ENCODE assay signal across 12 cellular contexts in the genomic region with DNA sequence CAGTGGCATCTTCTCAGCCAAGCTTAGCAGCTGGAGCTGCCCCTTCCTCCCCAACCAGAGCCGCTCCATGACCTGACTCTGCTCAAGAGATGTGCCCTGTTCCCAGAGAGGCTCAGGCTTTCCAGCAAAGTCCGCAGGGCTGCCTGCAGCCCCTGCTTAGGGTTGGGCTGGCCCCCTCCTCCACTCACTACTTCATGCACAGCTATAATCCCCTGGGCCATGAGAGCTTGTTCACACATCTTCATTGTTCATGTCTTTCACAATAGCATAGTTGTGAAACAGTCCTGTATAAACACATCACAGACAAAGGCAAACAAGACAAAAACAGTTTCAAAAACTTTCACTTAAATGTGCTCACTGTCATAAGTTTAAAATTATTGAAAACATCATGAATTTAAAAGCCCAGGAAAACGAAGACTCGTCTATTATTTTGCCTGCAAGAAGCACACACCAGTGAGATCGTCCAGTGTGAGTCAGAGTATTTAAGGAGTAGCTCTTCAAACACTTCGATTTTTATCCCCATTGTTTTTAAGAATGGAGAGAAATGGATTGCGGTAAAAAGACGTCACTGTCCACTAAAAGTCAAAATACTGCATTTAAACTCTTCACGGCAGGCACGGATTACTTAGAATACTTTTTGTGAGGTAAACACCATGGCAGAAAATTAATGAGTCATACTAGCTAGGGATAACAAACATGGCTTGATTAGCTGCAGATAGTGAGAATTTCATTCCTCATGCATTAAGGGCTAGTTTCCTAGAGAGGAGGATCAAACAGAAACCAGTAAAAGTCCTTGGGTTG. TPM values are rescaled to one million over a fixed set of nuclear protein-coding genes. Genes with fewer than 3 reads are reported as not detected.
DNase-seq lines count a peak whose midpoint lies in the region; ATAC-seq and TF ChIP-seq lines count a peak whose summit lies in the region.
"Had no signal": no experiment of that assay in that cellular context is flagged by ENCODE, and none has a peak within 500 bp of the region (broad histone marks: within the 10 kb centered on the region; RNA-seq: fewer than 3 reads in every experiment).

No MANE protein-coding gene starts in this region.

- H3K36me3 ChIP-seq in lower lobe of right lung (no peaks in the 10 kb centered on the region), uterus (no peaks in the 10 kb centered on the region), thyroid gland (no peaks in the 10 kb centered on the region)

- H3K36me3 Mint-ChIP-seq in CD4-positive, alpha-beta T cell (ENCODE audit: low read depth), result no peaks in the 10 kb centered on the region

- POLR2A ChIA-PET in CD4-positive, alpha-beta T cell (lab: Charles Lee), result no interaction called here
- POLR2A ChIA-PET in HEK293T (lab: Yijun Ruan, JAX), result no interaction called here

- no peaks in the 10 kb centered on the region for H3K27me3 ChIP-seq in lower lobe of right lung (ENCODE audit: low read depth)
- H3K27me3 ChIP-seq in uterus, result no peaks in the 10 kb centered on the region
- H3K27me3 ChIP-seq in thyroid gland, result no peaks in the 10 kb centered on the region
- peaks cover 21% of the 10 kb centered on the region for H3K27me3 ChIP-seq in CD4-positive, alpha-beta T cell (ENCODE audit: control insufficient read depth, insufficient read depth, low read length)

- ATAC-seq in Right ventricle myocardium superior (ENCODE audit: poor library complexity) (peak; percentile 14), lower lobe of right lung (peak; percentile 26 to 46)
- ATAC-seq in CD4-positive, alpha-beta T cell (ENCODE audit: poor library complexity), result no peak

- no peak for TF ChIP-seq CTCF in cardiac fibroblast (IDR thresholded peaks at IDR 0.05; ENCODE audit: low read depth, low read length)
- TF ChIP-seq CTCF in lower lobe of right lung (IDR thresholded peaks at IDR 0.05), result no peak
- TF ChIP-seq CTCF in uterus (IDR thresholded peaks at IDR 0.05), result no peak
- no peak for TF ChIP-seq CTCF in thyroid gland (IDR thresholded peaks at IDR 0.05)
- no peak for TF ChIP-seq CTCF in CD4-positive, alpha-beta T cell (IDR thresholded peaks at IDR 0.05)

- H3K9me3 ChIP-seq in lower lobe of right lung (no peaks in the 10 kb centered on the region), uterus (no peaks in the 10 kb centered on the region), thyroid gland (no peaks in the 10 kb centered on the region)
- H3K9me3 ChIP-seq in CD4-positive, alpha-beta T cell (ENCODE audit: control insufficient read depth, low read length), result no peaks in the 10 kb centered on the region

- no peak overlapping the region for H3K4me3 Mint-ChIP-seq in CD4-positive, alpha-beta T cell
- H3K4me3 Mint-ChIP-seq: activated naive CD4-positive, alpha-beta T cell treated with anti-CD3 and anti-CD28 coated beads for 36 hours; B cell had no signal

- H3K4me1 ChIP-seq in lower lobe of right lung (peaks cover 15% of the 10 kb centered on the region), uterus (peaks cover 3 to 5% of the 10 kb centered on the region in 2 donors), thyroid gland (peaks cover 14 to 18% of the 10 kb centered on the region in 2 donors)

- H3K27ac Mint-ChIP-seq in CD4-positive, alpha-beta T cell, result no peak overlapping the region
- H3K27ac Mint-ChIP-seq: activated naive CD4-positive, alpha-beta T cell treated with anti-CD3 and anti-CD28 coated beads for 36 hours; B cell had no signal

- TF ChIP-seq POLR2A in uterus (IDR thresholded peaks at IDR 0.05), result no peak
- TF ChIP-seq POLR2A in thyroid gland (IDR thresholded peaks at IDR 0.05), result no peak

- H3K27ac ChIP-seq in lower lobe of right lung (peak overlapping the region; percentile 8), uterus (peak overlapping the region; percentile 56 to 58), thyroid gland (no peak overlapping the region)
- no peak overlapping the region for H3K27ac ChIP-seq in CD4-positive, alpha-beta T cell (ENCODE audit: low read depth, low read length)

- WGBS in thyroid gland, 2 donors, result 56 to 60% methylated on average over 10 of the region's 10 CpGs

- H3K9me3 Mint-ChIP-seq in CD4-positive, alpha-beta T cell, result no peaks in the 10 kb centered on the region
- H3K9me3 Mint-ChIP-seq: activated naive CD4-positive, alpha-beta T cell treated with anti-CD3 and anti-CD28 coated beads for 36 hours had no signal

- DNase-seq in Right ventricle myocardium superior, result no peak
- DNase-seq in cardiac septum (ENCODE audit: low spot score), result no peak
- peak; percentile 68 to 79 for DNase-seq in cardiac fibroblast (ENCODE audit: low read depth in 2 of 2)
- no peak for DNase-seq in lower lobe of right lung
- DNase-seq in uterus, result no peak
- no peak for DNase-seq in thyroid gland
- DNase-seq in CD4-positive, alpha-beta T cell, result no peak
- no peak for DNase-seq in HEK293T (ENCODE audit: extremely low spot score)
- DNase-seq: activated CD4-positive, alpha-beta T cell treated with anti-CD3 and anti-CD28 coated beads for 1 hour; erythroblast had no signal

- intact Hi-C loops in Right ventricle myocardium superior (cut with DNase I), result no loop called here
- intact Hi-C loops in cardiac septum (cut with DNase I), result loop anchor here (5.0 to 10.0 kb wide), 2 partner anchors 42 to 136 kb away; partner anchors contain the start of gene S1PR3
- intact Hi-C loops in lower lobe of right lung (cut with DNase I), result no loop called here
- intact Hi-C loops in uterus (cut with DNase I; ENCODE audit: low total_unique reads), result no loop called here
- intact Hi-C loops in thyroid gland (cut with DNase I), result no loop called here
- intact Hi-C loops in CD4-positive, alpha-beta T cell (cut with DNase I, micrococcal nuclease), result no loop called here

- no peak overlapping the region for H3K4me3 ChIP-seq in cardiac fibroblast (replicated peaks in 1 of 2; ENCODE audit: low read depth in 2 of 2, low read length in 2 of 2)
- H3K4me3 ChIP-seq in lower lobe of right lung, result no peak overlapping the region
- H3K4me3 ChIP-seq in uterus, result no peak overlapping the region
- H3K4me3 ChIP-seq in thyroid gland (replicated peaks in 1 of 3), result no peak overlapping the region

- CTCF ChIA-PET in CD4-positive, alpha-beta T cell (lab: Charles Lee), result no interaction called here
- CTCF ChIA-PET in HEK293T (lab: Yijun Ruan, JAX), result no interaction called here

- peaks cover 29% of the 10 kb centered on the region for H3K27me3 Mint-ChIP-seq in CD4-positive, alpha-beta T cell

- H3K4me1 Mint-ChIP-seq in CD4-positive, alpha-beta T cell (ENCODE audit: low read depth), result no peaks in the 10 kb centered on the region
- H3K4me1 Mint-ChIP-seq: B cell had no signal

TF ChIP-seq in HEK293T, 16 proteins besides CTCF, POLR2A, EP300 and RAD21:
- TF ChIP-seq CTBP1 (IDR thresholded peaks at IDR 0.05; ENCODE audit: borderline replicate concordance) (no peak), FOXA1 (IDR thresholded peaks at IDR 0.05) (no peak), NFRKB (IDR thresholded peaks at IDR 0.05) (no peak), SP1 (IDR thresholded peaks at IDR 0.05) (no peak), TARDBP (IDR thresholded peaks at IDR 0.05) (no peak), ELF4 (IDR thresholded peaks at IDR 0.05) (no peak), SUZ12 (IDR thresholded peaks at IDR 0.05) (no peak), ARNT (IDR thresholded peaks at IDR 0.05) (no peak), BHLHE40 (IDR thresholded peaks at IDR 0.05; ENCODE audit: borderline replicate concordance) (no peak), FOXM1 (IDR thresholded peaks at IDR 0.05; ENCODE audit: borderline replicate concordance) (no peak), L3MBTL2 (conservative IDR thresholded peaks at IDR 0.05) (no peak), FOXK2 (IDR thresholded peaks at IDR 0.05) (no peak), ZNF384 (IDR thresholded peaks at IDR 0.05) (no peak), HDGF (IDR thresholded peaks at IDR 0.05; ENCODE audit: borderline replicate concordance) (no peak), LEF1 (IDR thresholded peaks at IDR 0.05; ENCODE audit: borderline replicate concordance) (no peak)
- TF ChIP-seq, protein P1, sequence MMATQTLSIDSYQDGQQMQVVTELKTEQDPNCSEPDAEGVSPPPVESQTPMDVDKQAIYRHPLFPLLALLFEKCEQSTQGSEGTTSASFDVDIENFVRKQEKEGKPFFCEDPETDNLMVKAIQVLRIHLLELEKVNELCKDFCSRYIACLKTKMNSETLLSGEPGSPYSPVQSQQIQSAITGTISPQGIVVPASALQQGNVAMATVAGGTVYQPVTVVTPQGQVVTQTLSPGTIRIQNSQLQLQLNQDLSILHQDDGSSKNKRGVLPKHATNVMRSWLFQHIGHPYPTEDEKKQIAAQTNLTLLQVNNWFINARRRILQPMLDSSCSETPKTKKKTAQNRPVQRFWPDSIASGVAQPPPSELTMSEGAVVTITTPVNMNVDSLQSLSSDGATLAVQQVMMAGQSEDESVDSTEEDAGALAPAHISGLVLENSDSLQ (IDR thresholded peaks at IDR 0.05), result no peak
TF ChIP-seq in HEK293T: peak in this region for 0.

RNA-seq across cellular contexts. Expression of gene S1PR3, which starts 40.7 kb away (rescaled TPM):
- total RNA-seq in Right ventricle myocardium superior (28.2 TPM), cardiac septum (9.9 TPM), lower lobe of right lung (10.0 TPM), uterus (10 to 100 TPM in 3 of 4 donors, 1 to 10 TPM in 1; 6.4 to 57.3 (median 26.3) TPM), thyroid gland (1 to 10 TPM; 5.6 to 8.1 (median 6.0) TPM)
- total RNA-seq in CD4-positive, alpha-beta T cell, result under 1 TPM; 0.31 to 0.33 TPM
- total RNA-seq: B cell had no signal

Comparison
In these comparisons a context has a peak if more than half of its experiments do, and no peak if none do; other contexts are left out.
1. DNase-seq: peak in cardiac fibroblast (2 of 2); none in Right ventricle myocardium superior (single experiment), cardiac septum (single experiment), lower lobe of right lung (single experiment), uterus (0 of 2), thyroid gland (0 of 2), CD4-positive, alpha-beta T cell (0 of 10) and HEK293T (single experiment).
2. H3K27ac ChIP-seq: peak in lower lobe of right lung (single experiment) and uterus (2 of 2); none in thyroid gland (0 of 3) and CD4-positive, alpha-beta T cell (single experiment).